ENCODE assay signal across 8 cellular contexts in the genomic region with DNA sequence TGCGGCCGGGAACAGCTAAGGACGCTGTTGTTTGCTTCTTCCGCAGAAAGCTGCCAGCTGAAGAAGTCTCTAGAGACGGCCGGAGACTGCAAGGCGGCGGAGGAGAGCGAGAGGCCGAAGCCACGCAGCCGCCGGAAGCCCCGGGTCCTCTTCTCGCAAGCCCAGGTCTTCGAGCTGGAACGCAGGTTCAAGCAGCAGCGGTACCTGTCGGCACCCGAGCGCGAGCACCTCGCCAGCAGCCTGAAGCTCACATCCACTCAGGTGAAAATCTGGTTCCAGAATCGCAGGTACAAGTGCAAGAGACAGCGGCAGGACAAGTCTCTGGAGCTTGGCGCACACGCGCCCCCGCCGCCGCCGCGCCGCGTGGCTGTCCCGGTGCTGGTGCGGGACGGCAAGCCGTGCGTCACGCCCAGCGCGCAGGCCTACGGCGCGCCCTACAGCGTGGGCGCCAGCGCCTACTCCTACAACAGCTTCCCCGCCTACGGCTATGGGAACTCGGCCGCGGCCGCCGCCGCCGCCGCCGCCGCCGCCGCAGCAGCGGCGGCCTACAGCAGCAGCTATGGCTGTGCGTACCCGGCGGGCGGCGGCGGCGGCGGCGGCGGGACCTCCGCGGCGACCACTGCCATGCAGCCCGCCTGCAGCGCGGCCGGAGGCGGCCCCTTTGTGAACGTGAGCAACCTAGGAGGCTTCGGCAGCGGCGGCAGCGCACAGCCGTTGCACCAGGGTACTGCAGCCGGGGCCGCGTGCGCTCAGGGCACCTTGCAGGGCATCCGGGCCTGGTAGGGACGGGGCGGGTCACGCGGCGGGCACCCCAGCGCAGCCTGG. TPM values are rescaled to one million over a fixed set of nuclear protein-coding genes. Genes with fewer than 3 reads are reported as not detected.
A peak's percentile ranks its signal among the peaks of the same experiment; 100 is the strongest.
DNase-seq lines count a peak whose midpoint lies in the region; ATAC-seq and TF ChIP-seq lines count a peak whose summit lies in the region.

No MANE protein-coding gene starts in this region.

- no peak for DNase-seq in Calu3
- DNase-seq in NCI-H2171 (lab: John Stamatoyannopoulos, UW), result peak; percentile 31
- DNase-seq in epithelial cell of esophagus (ENCODE audit: low read depth), result peak; percentile 61
- no peak for DNase-seq in osteocyte (ENCODE audit: extremely low spot score, unreplicated experiment)
- no peak for DNase-seq in SK-N-DZ (ENCODE audit: low spot score)
- no peak for DNase-seq in activated gamma-delta T cell treated with Interleukin-2 at 50 U/mL for 16 hours

- H3K9me3 Mint-ChIP-seq in Calu3 (ENCODE audit: low read depth, unreplicated experiment) (no peaks in the 10 kb centered on the region), osteocyte (ENCODE audit: unreplicated experiment) (no peaks in the 10 kb centered on the region)

- no peak overlapping the region for H3K27ac Mint-ChIP-seq in Calu3 (ENCODE audit: unreplicated experiment)
- no peak overlapping the region for H3K27ac Mint-ChIP-seq in osteocyte (ENCODE audit: unreplicated experiment)

- H3K4me3 ChIP-seq in epithelial cell of esophagus (ENCODE audit: low read length), result no peak overlapping the region

- CTCF ChIA-PET in Calu3 (lab: Charles Lee), result interaction anchor here (0.6 kb wide), 1 partner anchor 1460 kb away, joined by 3 read pairs; no protein-coding TSS in a partner anchor

- TF ChIP-seq CTCF in Calu3 (IDR thresholded peaks at IDR 0.05; ENCODE audit: unreplicated experiment) (no peak), epithelial cell of esophagus (IDR thresholded peaks at IDR 0.05; ENCODE audit: insufficient read depth, low read depth, low read length, missing control alignments) (no peak), osteocyte (IDR thresholded peaks at IDR 0.05) (no peak)

- H3K4me1 Mint-ChIP-seq in Calu3 (ENCODE audit: low read depth, unreplicated experiment), result no peaks in the 10 kb centered on the region
- peaks cover 38% of the 10 kb centered on the region for H3K4me1 Mint-ChIP-seq in osteocyte (ENCODE audit: unreplicated experiment)

- no TSS peak for BruUV-seq in Calu3 (replicated peaks; lab: Mats Ljungman, UMichigan)

- H3K36me3 Mint-ChIP-seq in Calu3 (ENCODE audit: insufficient read depth, unreplicated experiment), result peaks cover 5% of the 10 kb centered on the region
- H3K36me3 Mint-ChIP-seq in osteocyte (ENCODE audit: unreplicated experiment), result peaks cover 2% of the 10 kb centered on the region

- no peak for ATAC-seq in HG03039 (IDR thresholded peaks at IDR 0.05; ENCODE audit: unreplicated experiment)
- no peak for ATAC-seq in HG03108 (IDR thresholded peaks at IDR 0.05; ENCODE audit: unreplicated experiment)

- peaks cover 94% of the 10 kb centered on the region for H3K27me3 Mint-ChIP-seq in Calu3 (ENCODE audit: unreplicated experiment)
- peaks cover 93% of the 10 kb centered on the region for H3K27me3 Mint-ChIP-seq in osteocyte (ENCODE audit: unreplicated experiment)

- H3K4me3 Mint-ChIP-seq in Calu3 (ENCODE audit: low read depth, unreplicated experiment) (peak overlapping the region; percentile 66), osteocyte (ENCODE audit: unreplicated experiment) (peak overlapping the region; percentile 45)

- intact Hi-C loops in Calu3 (cut with micrococcal nuclease; ENCODE audit: unreplicated experiment), result no loop called here

RNA-seq across cellular contexts. Expression of a gene that starts 2.4 kb away (rescaled TPM):
- not detected in 2 replicates for total RNA-seq in Calu3 (2022)
- total RNA-seq in osteocyte, result not detected in 2 replicates
- not detected in 2 replicates for polyA plus RNA-seq in SK-N-DZ (2014; cell fraction: cytosol; rRNA removed)
- polyA plus RNA-seq in SK-N-DZ (2014; cell fraction: nucleus; rRNA removed), result not detected in 2 replicates

Comparison
In these comparisons a context has a peak if more than half of its experiments do, and no peak if none do; other contexts are left out.
1. DNase-seq: peak in NCI-H2171 (single experiment) and epithelial cell of esophagus (single experiment); none in Calu3 (single experiment), osteocyte (single experiment), SK-N-DZ (single experiment) and activated gamma-delta T cell treated with Interleukin-2 at 50 U/mL for 16 hours (single experiment).